Comparison of ENCODE assay signal across 8 cellular contexts in genomic region chr7:101165075-101165957, GRCh38. TPM values are rescaled to one million over a fixed set of nuclear protein-coding genes. Genes with fewer than 3 reads are reported as not detected.
DNase-seq lines count a peak whose midpoint lies in the region; ATAC-seq and TF ChIP-seq lines count a peak whose summit lies in the region.

Gene VGF, minus strand, starts transcription at chr7:101165569. Its CDS starts 726 bp downstream, at chr7:101164843.

- no peaks in the 10 kb centered on the region for H3K36me3 ChIP-seq in MG63
- H3K36me3 ChIP-seq in neural progenitor cell = no peaks in the 10 kb centered on the region

- peaks cover 67% of the 10 kb centered on the region for H4K20me1 ChIP-seq in neural progenitor cell (ENCODE audit: low read depth)

- peaks cover 31% of the 10 kb centered on the region for H3K36me3 Mint-ChIP-seq in activated T-helper 17 cell treated with anti-CD3 and anti-CD28 coated beads, Interleukin-2, amount 50 U/mL, for 72 hours (ENCODE audit: low read depth)
- H3K36me3 Mint-ChIP-seq in neural progenitor cell = peaks cover under 1% of the 10 kb centered on the region

- H3K4me1 Mint-ChIP-seq in activated T-helper 17 cell treated with anti-CD3 and anti-CD28 coated beads, Interleukin-2, amount 50 U/mL, for 72 hours = peaks cover 35% of the 10 kb centered on the region
- peaks cover 51% of the 10 kb centered on the region for H3K4me1 Mint-ChIP-seq in neural progenitor cell
- peaks cover 70% of the 10 kb centered on the region for H3K4me1 Mint-ChIP-seq in stimulated activated naive CD8-positive, alpha-beta T cell treated with anti-CD3 and anti-CD28 coated beads, Interleukin-15, amount 100 ng/mL, for 72 hours

- ATAC-seq in activated T-helper 17 cell treated with anti-CD3 and anti-CD28 coated beads, Interleukin-2, amount 50 U/mL, for 72 hours (replicated peaks) = peak; percentile 92
- peak; percentile 83 for ATAC-seq in stimulated activated naive CD8-positive, alpha-beta T cell treated with anti-CD3 and anti-CD28 coated beads, Interleukin-15, amount 100 ng/mL, for 72 hours

- TF ChIP-seq CTCF in fibroblast of pulmonary artery (IDR thresholded peaks at IDR 0.05; ENCODE audit: low read length, missing control alignments) = no peak
- no peak for TF ChIP-seq CTCF in neural progenitor cell (IDR thresholded peaks at IDR 0.05)

- H3K4me3 Mint-ChIP-seq in activated T-helper 17 cell treated with anti-CD3 and anti-CD28 coated beads, Interleukin-2, amount 50 U/mL, for 72 hours = peak within 1 kb of the TSS; percentile 91
- peak within 1 kb of the TSS; percentile 77 for H3K4me3 Mint-ChIP-seq in neural progenitor cell
- peak within 1 kb of the TSS; percentile 92 to 96 for H3K4me3 Mint-ChIP-seq in stimulated activated naive CD8-positive, alpha-beta T cell treated with anti-CD3 and anti-CD28 coated beads, Interleukin-15, amount 100 ng/mL, for 72 hours

- peaks cover 40% of the 10 kb centered on the region for H3K27me3 Mint-ChIP-seq in activated T-helper 17 cell treated with anti-CD3 and anti-CD28 coated beads, Interleukin-2, amount 50 U/mL, for 72 hours
- peaks cover 60% of the 10 kb centered on the region for H3K27me3 Mint-ChIP-seq in neural progenitor cell (ENCODE audit: insufficient read depth, low read depth)
- peaks cover 91% of the 10 kb centered on the region for H3K27me3 Mint-ChIP-seq in stimulated activated naive CD8-positive, alpha-beta T cell treated with anti-CD3 and anti-CD28 coated beads, Interleukin-15, amount 100 ng/mL, for 72 hours

- no peak within 1 kb of the TSS; the same call in 1 of the 2 replicates for H3K4me3 ChIP-seq in MG63
- H3K4me3 ChIP-seq in fibroblast of pulmonary artery (replicated peaks; ENCODE audit: low read depth, low read length) = peak within 1 kb of the TSS; percentile 39
- peak within 1 kb of the TSS; percentile 51 for H3K4me3 ChIP-seq in neural progenitor cell

- no peaks in the 10 kb centered on the region for H3K79me2 ChIP-seq in neural progenitor cell (ENCODE audit: low read depth)

- H3K9me3 ChIP-seq in MG63 = no peaks in the 10 kb centered on the region
- H3K9me3 ChIP-seq in neural progenitor cell (ENCODE audit: low read depth) = no peaks in the 10 kb centered on the region

- TF ChIP-seq POLR2A in Raji (IDR thresholded peaks at IDR 0.05; ENCODE audit: insufficient read depth, low read depth, low read length) = peak; percentile 28; the same call in 1 of the 2 replicates

- no peak within 1 kb of the TSS for H2AFZ ChIP-seq in neural progenitor cell (replicated peaks)

- no peaks in the 10 kb centered on the region for H3K9me3 Mint-ChIP-seq in activated T-helper 17 cell treated with anti-CD3 and anti-CD28 coated beads, Interleukin-2, amount 50 U/mL, for 72 hours
- no peaks in the 10 kb centered on the region for H3K9me3 Mint-ChIP-seq in neural progenitor cell
- no peaks in the 10 kb centered on the region for H3K9me3 Mint-ChIP-seq in stimulated activated naive CD8-positive, alpha-beta T cell treated with anti-CD3 and anti-CD28 coated beads, Interleukin-15, amount 100 ng/mL, for 72 hours

- peak; percentile 85 for DNase-seq in DMS 273 treated with DMSO at 0.1 percent for 48 hours (lab: John Stamatoyannopoulos, UW)
- DNase-seq in GOT3 (lab: John Stamatoyannopoulos, UW) = peak; percentile 65
- DNase-seq in MG63 = peak; percentile 74
- DNase-seq in fibroblast of pulmonary artery (ENCODE audit: low read depth) = peak; percentile 90
- DNase-seq in neural progenitor cell (ENCODE audit: low spot score) = peak; percentile 99
- peak; percentile 90 to 92 for DNase-seq in stimulated activated naive CD8-positive, alpha-beta T cell treated with anti-CD3 and anti-CD28 coated beads, Interleukin-15, amount 100 ng/mL, for 72 hours

- no peak within 1 kb of the TSS for H3K9ac ChIP-seq in neural progenitor cell

- peaks cover 28% of the 10 kb centered on the region for H3K27me3 ChIP-seq in MG63
- H3K27me3 ChIP-seq in neural progenitor cell = peaks cover 96% of the 10 kb centered on the region

- H3K27ac ChIP-seq in neural progenitor cell = no peak within 1 kb of the TSS

- peaks cover 45% of the 10 kb centered on the region for H3K4me1 ChIP-seq in neural progenitor cell

- H3K27ac Mint-ChIP-seq in activated T-helper 17 cell treated with anti-CD3 and anti-CD28 coated beads, Interleukin-2, amount 50 U/mL, for 72 hours = peak within 1 kb of the TSS; percentile 38
- H3K27ac Mint-ChIP-seq in neural progenitor cell = no peak within 1 kb of the TSS
- H3K27ac Mint-ChIP-seq in stimulated activated naive CD8-positive, alpha-beta T cell treated with anti-CD3 and anti-CD28 coated beads, Interleukin-15, amount 100 ng/mL, for 72 hours = peak within 1 kb of the TSS; percentile 43 to 68

- H3F3A ChIP-seq in neural progenitor cell (ENCODE audit: low read depth) = peaks cover 36% of the 10 kb centered on the region

- H3K4me2 ChIP-seq in neural progenitor cell = peak within 1 kb of the TSS; percentile 84

RNA-seq across cellular contexts. Expression of gene VGF, which starts in this region (rescaled TPM):
- 0.63 TPM in 1 of 2 replicates, not detected in the other for total RNA-seq in MG63 (2014; rRNA removed; shearing (Covaris generic); ENCODE audit: low replicate concordance)
- under 1 TPM; 0.13 to 0.48 TPM for total RNA-seq in activated T-helper 17 cell treated with anti-CD3 and anti-CD28 coated beads, Interleukin-2, amount 50 U/mL, for 72 hours
- 0.65 and 1.6 TPM in 2 replicates for total RNA-seq in neural progenitor cell (ENCODE audit: low replicate concordance)

Comparison
In these comparisons a context has a peak if more than half of its experiments do, and no peak if none do; other contexts are left out.
1. Peak in DNase-seq in MG63; RNA of the gene not detected or under 1 TPM.
2. Peak in ATAC-seq in activated T-helper 17 cell treated with anti-CD3 and anti-CD28 coated beads, Interleukin-2, amount 50 U/mL, for 72 hours; RNA of the gene not detected or under 1 TPM.